ENCODE assay signal across 1 cellular context in the genomic region with DNA sequence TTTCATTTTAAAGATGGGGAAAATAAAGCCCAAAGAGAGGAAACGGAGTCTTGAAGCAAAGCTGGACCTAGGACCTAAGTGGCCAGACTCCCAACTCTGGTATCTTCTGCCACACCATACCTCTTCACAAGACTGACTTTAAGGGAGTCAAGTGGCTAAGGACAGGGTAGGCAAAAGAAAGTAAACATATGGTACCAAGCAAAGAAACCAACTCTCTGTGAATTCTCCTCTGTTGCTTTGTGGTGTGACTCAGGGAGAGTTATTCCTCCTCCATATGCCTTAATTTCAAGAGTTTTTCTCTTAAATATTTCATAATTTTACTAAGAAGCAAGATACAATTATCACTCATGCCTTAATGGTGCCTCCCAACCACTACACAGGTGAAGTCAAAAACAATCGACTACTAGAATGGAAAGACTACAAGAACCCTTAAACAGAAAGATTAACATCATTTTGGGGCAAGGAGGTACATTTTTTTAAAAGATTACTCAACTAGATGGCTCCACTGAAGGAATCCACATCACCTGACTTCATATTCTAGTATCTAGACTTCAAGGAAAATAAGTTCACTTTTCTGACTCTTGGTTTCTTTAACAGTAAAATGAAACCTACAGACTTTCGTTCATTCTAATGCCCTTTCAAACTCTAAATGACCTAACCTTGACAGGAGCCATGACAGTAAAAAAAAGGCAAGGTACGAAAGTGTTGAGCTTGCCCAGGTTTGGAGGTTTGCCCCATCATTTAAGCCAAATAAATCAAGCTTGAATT.
TF ChIP-seq lines count a peak whose summit lies in the region.

No MANE protein-coding gene starts in this region.

TF ChIP-seq in A549, 52 proteins besides CTCF, POLR2A, EP300 and RAD21 (continued from another document):
- TF ChIP-seq, protein P1, sequence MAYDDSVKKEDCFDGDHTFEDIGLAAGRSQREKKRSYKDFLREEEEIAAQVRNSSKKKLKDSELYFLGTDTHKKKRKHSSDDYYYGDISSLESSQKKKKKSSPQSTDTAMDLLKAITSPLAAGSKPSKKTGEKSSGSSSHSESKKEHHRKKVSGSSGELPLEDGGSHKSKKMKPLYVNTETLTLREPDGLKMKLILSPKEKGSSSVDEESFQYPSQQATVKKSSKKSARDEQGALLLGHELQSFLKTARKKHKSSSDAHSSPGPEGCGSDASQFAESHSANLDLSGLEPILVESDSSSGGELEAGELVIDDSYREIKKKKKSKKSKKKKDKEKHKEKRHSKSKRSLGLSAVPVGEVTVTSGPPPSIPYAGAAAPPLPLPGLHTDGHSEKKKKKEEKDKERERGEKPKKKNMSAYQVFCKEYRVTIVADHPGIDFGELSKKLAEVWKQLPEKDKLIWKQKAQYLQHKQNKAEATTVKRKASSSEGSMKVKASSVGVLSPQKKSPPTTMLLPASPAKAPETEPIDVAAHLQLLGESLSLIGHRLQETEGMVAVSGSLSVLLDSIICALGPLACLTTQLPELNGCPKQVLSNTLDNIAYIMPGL (CRISPR knock-in tag; IDR thresholded peaks at IDR 0.05; ENCODE audit: borderline replicate concordance), result no peak
- TF ChIP-seq TP53 (CRISPR knock-in tag; IDR thresholded peaks at IDR 0.05) (no peak), CBX2 (IDR thresholded peaks at IDR 0.05; ENCODE audit: borderline replicate concordance, low read depth) (no peak), FOSB (CRISPR knock-in tag; IDR thresholded peaks at IDR 0.05) (no peak), KDM5A (IDR thresholded peaks at IDR 0.05) (no peak), BHLHE40 (IDR thresholded peaks at IDR 0.05; ENCODE audit: low read depth, low read length) (no peak)
- TF ChIP-seq, protein P2, sequence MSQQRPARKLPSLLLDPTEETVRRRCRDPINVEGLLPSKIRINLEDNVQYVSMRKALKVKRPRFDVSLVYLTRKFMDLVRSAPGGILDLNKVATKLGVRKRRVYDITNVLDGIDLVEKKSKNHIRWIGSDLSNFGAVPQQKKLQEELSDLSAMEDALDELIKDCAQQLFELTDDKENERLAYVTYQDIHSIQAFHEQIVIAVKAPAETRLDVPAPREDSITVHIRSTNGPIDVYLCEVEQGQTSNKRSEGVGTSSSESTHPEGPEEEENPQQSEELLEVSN (IDR thresholded peaks at IDR 0.05; ENCODE audit: borderline replicate concordance, low read depth), result no peak
- TF ChIP-seq, protein P3, sequence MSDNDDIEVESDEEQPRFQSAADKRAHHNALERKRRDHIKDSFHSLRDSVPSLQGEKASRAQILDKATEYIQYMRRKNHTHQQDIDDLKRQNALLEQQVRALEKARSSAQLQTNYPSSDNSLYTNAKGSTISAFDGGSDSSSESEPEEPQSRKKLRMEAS (IDR thresholded peaks at IDR 0.05), result no peak
- TF ChIP-seq, protein P4, sequence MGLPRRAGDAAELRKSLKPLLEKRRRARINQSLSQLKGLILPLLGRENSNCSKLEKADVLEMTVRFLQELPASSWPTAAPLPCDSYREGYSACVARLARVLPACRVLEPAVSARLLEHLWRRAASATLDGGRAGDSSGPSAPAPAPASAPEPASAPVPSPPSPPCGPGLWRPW (IDR thresholded peaks at IDR 0.05), result no peak
TF ChIP-seq in A549: peak in this region for 0.
